8 cellular contexts compared by ENCODE assay signal in the genomic region with DNA sequence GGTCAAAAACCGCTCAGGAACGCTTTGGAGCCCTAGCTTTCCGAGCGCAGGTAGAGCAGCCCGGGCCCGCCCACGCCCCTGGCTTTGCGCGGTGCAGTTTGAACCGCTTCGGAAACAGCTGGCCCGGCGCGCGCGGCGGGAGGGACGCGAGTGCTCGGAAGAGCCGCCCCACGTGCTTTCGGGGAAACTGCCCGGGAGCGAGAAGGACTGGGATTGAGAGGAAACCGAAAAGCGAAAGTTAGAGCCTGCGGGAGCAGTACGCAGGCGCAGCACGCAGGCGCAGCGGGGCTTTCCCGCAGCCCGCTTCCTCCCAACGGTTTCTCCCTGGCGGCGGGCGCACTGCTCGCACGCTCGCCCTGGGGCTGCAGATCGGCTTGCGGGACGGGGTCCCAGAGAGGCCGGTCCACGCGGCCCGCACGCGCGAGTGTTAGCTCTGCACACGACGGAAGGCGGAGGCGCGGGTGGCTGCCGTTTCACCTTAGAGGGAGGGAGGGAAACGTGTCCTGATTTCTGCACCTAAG. TPM values are rescaled to one million over a fixed set of nuclear protein-coding genes. Genes with fewer than 3 reads are reported as not detected.
A peak's percentile ranks its signal among the peaks of the same experiment; 100 is the strongest.
DNase-seq lines count a peak whose midpoint lies in the region; ATAC-seq and TF ChIP-seq lines count a peak whose summit lies in the region.

No MANE protein-coding gene starts in this region.

- H3K27me3 ChIP-seq in GM23248 (replicated peaks; ENCODE audit: insufficient read depth), result no peaks in the 10 kb centered on the region
- H3K27me3 ChIP-seq in Karpas-422 (ENCODE audit: low read length), result no peaks in the 10 kb centered on the region
- H3K27me3 ChIP-seq in Peyer's patch, result no peaks in the 10 kb centered on the region

- no peaks in the 10 kb centered on the region for H3K79me2 ChIP-seq in GM23248 (ENCODE audit: insufficient read depth)
- H3K79me2 ChIP-seq in Karpas-422 (ENCODE audit: low read length), result no peaks in the 10 kb centered on the region

- ATAC-seq in natural killer cell, result peak; percentile 80 to 85 (median 81)

- in situ Hi-C loops in GM23248 (cut with MboI), result no loop called here

- TF ChIP-seq POLR2A in Peyer's patch (IDR thresholded peaks at IDR 0.05), result peak; percentile 87 to 92

- WGBS in GM23248 (ENCODE audit: low coverage in 1 of 2, low lambda C conversion rate in 2 of 2, missing lambda C conversion rate in 2 of 2), 2 experiments, result 1% methylated on average over 56 to 59 of the region's 59 CpGs

- no peak overlapping the region for H3K4me3 Mint-ChIP-seq in activated T-helper 1 cell treated with anti-CD3 and anti-CD28 coated beads, Interleukin-12 subunit alpha, Interleukin-12 subunit beta, Interleukin-2, Interleukin-4 antibody, amounts not matched to agents 30 ng/mL and 10 ng/mL and 1 ng/mL, durations not matched to agents 14 hours and 24 hours and 36 hours
- no peak overlapping the region for H3K4me3 Mint-ChIP-seq in natural killer cell

- H3K9me3 Mint-ChIP-seq in activated T-helper 1 cell treated with anti-CD3 and anti-CD28 coated beads, Interleukin-12 subunit alpha, Interleukin-12 subunit beta, Interleukin-2, Interleukin-4 antibody, amounts not matched to agents 30 ng/mL and 10 ng/mL and 1 ng/mL, durations not matched to agents 14 hours and 24 hours and 36 hours, result peaks cover 5% of the 10 kb centered on the region
- H3K9me3 Mint-ChIP-seq in natural killer cell, result no peaks in the 10 kb centered on the region

- peaks cover 45% of the 10 kb centered on the region for H3K4me1 Mint-ChIP-seq in activated T-helper 1 cell treated with anti-CD3 and anti-CD28 coated beads, Interleukin-12 subunit alpha, Interleukin-12 subunit beta, Interleukin-2, Interleukin-4 antibody, amounts not matched to agents 30 ng/mL and 10 ng/mL and 1 ng/mL, durations not matched to agents 14 hours and 24 hours and 36 hours (ENCODE audit: low read depth)
- peaks cover 0 to 4% of the 10 kb centered on the region in 2 donors for H3K4me1 Mint-ChIP-seq in natural killer cell

- H4K20me1 ChIP-seq in GM23248 (ENCODE audit: insufficient read depth), result no peaks in the 10 kb centered on the region
- H4K20me1 ChIP-seq in Karpas-422 (ENCODE audit: insufficient read depth, low read depth, low read length), result no peaks in the 10 kb centered on the region

- no peaks in the 10 kb centered on the region for H3K9me2 ChIP-seq in GM23248 (ENCODE audit: insufficient read depth)
- H3K9me2 ChIP-seq in Karpas-422 (replicated peaks; ENCODE audit: insufficient read depth, low read length), result no peaks in the 10 kb centered on the region

- DNase-seq in Daoy (ENCODE audit: low read depth) (peak; percentile 98), GM23248 (peak; percentile 98), Karpas-422 (peak; percentile 97), Peyer's patch (peak; percentile 90 to 97 (median 95)), fibroblast of mammary gland (ENCODE audit: low read depth) (peak; percentile 94), natural killer cell (peak; percentile 82)
- DNase-seq in activated T-helper 1 cell treated with anti-CD3 and anti-CD28 coated beads, Interleukin-12 subunit alpha, Interleukin-12 subunit beta, Interleukin-2, Interleukin-4 antibody, amounts not matched to agents 30 ng/mL and 10 ng/mL and 1 ng/mL, durations not matched to agents 14 hours and 24 hours and 36 hours (ENCODE audit: low spot score), result peak; percentile 96
- peak; percentile 88 to 95 (median 92) for DNase-seq in stimulated activated naive CD4-positive, alpha-beta T cell (lab: John Stamatoyannopoulos, UW)

- H3K36me3 Mint-ChIP-seq in activated T-helper 1 cell treated with anti-CD3 and anti-CD28 coated beads, Interleukin-12 subunit alpha, Interleukin-12 subunit beta, Interleukin-2, Interleukin-4 antibody, amounts not matched to agents 30 ng/mL and 10 ng/mL and 1 ng/mL, durations not matched to agents 14 hours and 24 hours and 36 hours (ENCODE audit: low read depth), result peaks cover 6% of the 10 kb centered on the region
- H3K36me3 Mint-ChIP-seq in natural killer cell, result no peaks in the 10 kb centered on the region

- H3K27me3 Mint-ChIP-seq in activated T-helper 1 cell treated with anti-CD3 and anti-CD28 coated beads, Interleukin-12 subunit alpha, Interleukin-12 subunit beta, Interleukin-2, Interleukin-4 antibody, amounts not matched to agents 30 ng/mL and 10 ng/mL and 1 ng/mL, durations not matched to agents 14 hours and 24 hours and 36 hours (ENCODE audit: insufficient read depth), result peaks cover 2% of the 10 kb centered on the region
- no peaks in the 10 kb centered on the region for H3K27me3 Mint-ChIP-seq in natural killer cell (ENCODE audit: low read depth in 2 of 2)

- H3K9ac ChIP-seq in GM23248, result peak overlapping the region; percentile 96
- H3K9ac ChIP-seq in Karpas-422 (ENCODE audit: low read length), result peak overlapping the region; percentile 76

- H3K36me3 ChIP-seq in GM23248 (ENCODE audit: low read depth) (no peaks in the 10 kb centered on the region), Karpas-422 (ENCODE audit: insufficient read depth, low read length) (no peaks in the 10 kb centered on the region), Peyer's patch (no peaks in the 10 kb centered on the region)

- intact Hi-C loops in activated T-helper 1 cell treated with anti-CD3 and anti-CD28 coated beads, Interleukin-12 subunit alpha, Interleukin-12 subunit beta, Interleukin-2, Interleukin-4 antibody, amounts not matched to agents 30 ng/mL and 10 ng/mL and 1 ng/mL, durations not matched to agents 14 hours and 24 hours and 36 hours (cut with micrococcal nuclease), result loop anchor here (1.0 to 10.0 kb wide), 12 partner anchors 18 to 1238 kb away; a partner anchor contains a TSS
- intact Hi-C loops in natural killer cell (cut with micrococcal nuclease), result no loop called here

- H2AFZ ChIP-seq in GM23248 (peak overlapping the region; percentile 47), Karpas-422 (ENCODE audit: low read length) (peak overlapping the region; percentile 69)

- H3K9me3 ChIP-seq in GM23248 (ENCODE audit: low read depth) (no peaks in the 10 kb centered on the region), Karpas-422 (ENCODE audit: low read length) (no peaks in the 10 kb centered on the region), Peyer's patch (no peaks in the 10 kb centered on the region)

- H3K4me1 ChIP-seq in GM23248 (ENCODE audit: insufficient read depth) (peaks cover 17% of the 10 kb centered on the region), Karpas-422 (ENCODE audit: low read length) (peaks cover 16% of the 10 kb centered on the region), Peyer's patch (peaks cover 0 to 9% (median 0%) of the 10 kb centered on the region in 4 donors)

- H3K27ac ChIP-seq in GM23248, result peak overlapping the region; percentile 99
- H3K27ac ChIP-seq in Karpas-422 (ENCODE audit: low read length), result peak overlapping the region; percentile 29; the same call in 1 of the 2 replicates
- peak overlapping the region; percentile 84 to 92 (median 88) for H3K27ac ChIP-seq in Peyer's patch

- H3K4me3 ChIP-seq in GM23248 (peak overlapping the region; percentile 84), Karpas-422 (ENCODE audit: low read length) (peak overlapping the region; percentile 76), Peyer's patch (peak overlapping the region; percentile 64 to 75 (median 66)), fibroblast of mammary gland (ENCODE audit: control insufficient read depth, low read depth, low read length) (peak overlapping the region; percentile 86)

- peaks cover 15% of the 10 kb centered on the region for H3F3A ChIP-seq in GM23248 (ENCODE audit: insufficient read depth)

- no peak overlapping the region for H3K27ac Mint-ChIP-seq in activated T-helper 1 cell treated with anti-CD3 and anti-CD28 coated beads, Interleukin-12 subunit alpha, Interleukin-12 subunit beta, Interleukin-2, Interleukin-4 antibody, amounts not matched to agents 30 ng/mL and 10 ng/mL and 1 ng/mL, durations not matched to agents 14 hours and 24 hours and 36 hours
- H3K27ac Mint-ChIP-seq in natural killer cell, result no peak overlapping the region

- TF ChIP-seq CTCF in Peyer's patch (IDR thresholded peaks at IDR 0.05) (peak in 3 of 6 experiments; percentile 37 to 44 (median 37)), fibroblast of mammary gland (conservative IDR thresholded peaks at IDR 0.05; ENCODE audit: control insufficient read depth, insufficient read depth, low read depth, low read length) (no peak), natural killer cell (IDR thresholded peaks at IDR 0.05) (no peak)

- peak overlapping the region; percentile 93 for H3K4me2 ChIP-seq in GM23248 (ENCODE audit: unreplicated experiment)
- H3K4me2 ChIP-seq in Karpas-422 (ENCODE audit: low read depth, low read length, poor library complexity, severe bottlenecking), result peak overlapping the region; percentile 76

RNA-seq across cellular contexts. Expression of a gene that starts 6.3 kb away (rescaled TPM):
- total RNA-seq in Daoy (2014; rRNA removed; shearing (Covaris generic)), result 44.7 and 58.5 TPM in 2 replicates
- 227 and 232 TPM in 2 replicates for total RNA-seq in GM23248 (2014; rRNA removed; shearing (Covaris generic))
- polyA plus RNA-seq in GM23248 (2016; fragmentation: Nextera tagmentation; extraction: Ambion mirVana), result 237 and 238 TPM in 2 replicates
- 46.7 and 49.7 TPM in 2 replicates for total RNA-seq in Karpas-422 (2014; rRNA removed; shearing (Covaris generic); ENCODE audit: low replicate concordance)
- total RNA-seq in Peyer's patch, result 100 to 1,000 TPM in 1 of 4 donors, 10 to 100 TPM in 3; 46.5 to 108 (median 67.2) TPM
- total RNA-seq in activated T-helper 1 cell treated with anti-CD3 and anti-CD28 coated beads, Interleukin-12 subunit alpha, Interleukin-12 subunit beta, Interleukin-2, Interleukin-4 antibody, amounts not matched to agents 30 ng/mL and 10 ng/mL and 1 ng/mL, durations not matched to agents 14 hours and 24 hours and 36 hours, result 129 and 136 TPM in 2 replicates
- total RNA-seq in natural killer cell, result 10 to 100 TPM; 49.1 to 91.6 (median 86.2) TPM

Comparison
In these comparisons a context has a peak if more than half of its experiments do, and no peak if none do; other contexts are left out.
1. Peak in every context shown above with its lines: DNase-seq, ATAC-seq, H3K4me3 ChIP-seq and H3K27ac ChIP-seq.
2. H3K27ac ChIP-seq: peak in every context shown above with its lines; median percentile 99 in GM23248; 88 in Peyer's patch; 29 in Karpas-422.